11 cellular contexts compared by ENCODE assay signal in the genomic region with DNA sequence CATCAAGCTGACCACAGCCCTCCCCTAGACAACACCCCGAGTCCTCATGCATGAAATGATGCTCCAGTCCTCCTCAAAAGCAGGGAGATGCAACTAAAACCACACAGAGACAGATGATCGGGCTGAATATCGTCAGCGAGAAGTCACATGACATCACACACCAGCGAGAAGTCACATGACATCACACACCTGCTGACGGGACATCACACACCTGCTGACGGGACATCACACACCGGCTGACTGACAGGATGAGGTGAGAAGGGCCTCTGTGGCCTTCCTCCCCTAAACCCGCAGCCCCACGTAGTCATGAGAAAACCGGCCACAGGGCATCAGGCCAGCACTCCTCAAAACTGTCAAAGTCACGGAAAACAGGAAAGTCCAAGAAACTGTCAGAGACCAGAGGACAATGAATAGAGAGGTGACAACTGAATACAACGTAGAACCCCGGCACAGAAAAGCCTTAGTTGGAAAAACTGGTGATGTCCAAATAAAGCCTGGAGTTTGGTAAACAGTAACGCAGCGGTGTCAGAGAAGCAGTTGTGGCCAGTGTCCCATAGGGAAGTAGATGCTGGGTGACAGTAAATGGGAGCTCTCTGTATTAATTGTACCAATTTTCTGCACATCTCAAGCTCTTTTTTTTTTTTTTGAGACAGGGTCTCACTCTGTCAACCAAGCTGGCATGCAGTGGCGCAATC. TPM values are rescaled to one million over a fixed set of nuclear protein-coding genes. Genes with fewer than 3 reads are reported as not detected.
DNase-seq lines count a peak whose midpoint lies in the region; ATAC-seq, FAIRE-seq and TF ChIP-seq lines count a peak whose summit lies in the region.
"Had no signal": no experiment of that assay in that cellular context is flagged by ENCODE, and none has a peak within 500 bp of the region (broad histone marks: within the 10 kb centered on the region; RNA-seq: fewer than 3 reads in every experiment).

No MANE protein-coding gene starts in this region.

- no peak overlapping the region for H2AFZ ChIP-seq in H1 (ENCODE audit: low read length)

- ATAC-seq in stimulated activated naive CD8-positive, alpha-beta T cell treated with anti-CD3 and anti-CD28 coated beads, Interleukin-15, amount 100 ng/mL, for 72 hours = peak; percentile 59
- no peak for ATAC-seq in left colon

- H2BK120ac ChIP-seq in H1 (replicated peaks; ENCODE audit: low read depth, low read length) = no peak overlapping the region

- no peak overlapping the region for H3K4me2 ChIP-seq in H1 (ENCODE audit: insufficient read depth in 1 of 2, low read depth in 2 of 2, low read length in 2 of 2)

- H4K20me1 ChIP-seq in H1 (replicated peaks in 1 of 2; ENCODE audit: control insufficient read depth in 1 of 2, insufficient read depth in 2 of 2, low read length in 2 of 2) = peaks cover 0 to 28% of the 10 kb centered on the region in 2 experiments

- H4K5ac ChIP-seq in H1 (ENCODE audit: insufficient read length, low read depth, low read length) = no peak overlapping the region

- no peaks in the 10 kb centered on the region for H3K9me3 ChIP-seq in H1 (ENCODE audit: insufficient read depth in 2 of 2, low read depth in 1 of 2, low read length in 1 of 2)
- H3K9me3 ChIP-seq: SJSA1 had no signal

- peaks cover 59% of the 10 kb centered on the region for H3K4me1 Mint-ChIP-seq in activated CD4-positive, alpha-beta memory T cell treated with anti-CD3 and anti-CD28 coated beads, Interleukin-2, amount 10 ng/mL, durations not matched to agents 7 days and 5 days
- H3K4me1 Mint-ChIP-seq in stimulated activated naive CD8-positive, alpha-beta T cell treated with anti-CD3 and anti-CD28 coated beads, Interleukin-15, amount 100 ng/mL, for 72 hours = peaks cover 92% of the 10 kb centered on the region

- no peak overlapping the region; the same call in 1 of the 2 replicates for H3K18ac ChIP-seq in H1 (ENCODE audit: extremely low read depth, low read length)

- TF ChIP-seq CTCF in H1 (IDR thresholded peaks at IDR 0.05; ENCODE audit: control extremely low read depth in 1 of 3, insufficient read depth in 1 of 3, low read depth in 1 of 3, low read length in 3 of 3) = no peak

- no peak for TF ChIP-seq RAD21 in H1 (IDR thresholded peaks at IDR 0.05 in 1 of 2, conservative IDR thresholded peaks at IDR 0.05 in 1 of 2; ENCODE audit: low read depth in 2 of 2, low read length in 2 of 2)

- peaks cover 0 to 10% (median 0%) of the 10 kb centered on the region in 4 experiments; a peak in 2 of 8 replicates for H3K36me3 ChIP-seq in H1 (ENCODE audit: control insufficient read depth in 2 of 4, insufficient read depth in 4 of 4, low read length in 3 of 4)

- no peak for FAIRE-seq in H1 (lab: Jason Lieb, UNC)

- H2BK20ac ChIP-seq in H1 (ENCODE audit: low read length) = no peak overlapping the region

- no peak overlapping the region for H3K4me3 ChIP-seq in H1 (ENCODE audit: extremely low read depth in 1 of 4, insufficient read depth in 2 of 4, low read depth in 3 of 4, low read length in 4 of 4)
- H3K4me3 ChIP-seq: SJSA1 had no signal

- peaks cover 22% of the 10 kb centered on the region for H3K79me1 ChIP-seq in H1 (ENCODE audit: low read depth, low read length)

- H3K56ac ChIP-seq in H1 (replicated peaks; ENCODE audit: insufficient read length, low read depth, low read length) = no peak overlapping the region

- WGBS in H1 (ENCODE audit: extremely low coverage in 1 of 2, insufficient coverage in 1 of 2, insufficient read length in 1 of 2, insufficient replicate concordance in 2 of 2, low coverage in 1 of 2, low lambda C conversion rate in 2 of 2, missing lambda C conversion rate in 1 of 2), 2 experiments = 90% methylated on average over 17 of the region's 17 CpGs; no CpG with 5 or more reads in 1 of the 2 experiments

- H4K8ac ChIP-seq in H1 (ENCODE audit: extremely low read depth, insufficient read depth, low read length) = no peak overlapping the region

- H3K23ac ChIP-seq in H1 (ENCODE audit: insufficient read length) = no peak overlapping the region

- POLR2A ChIA-PET in activated CD4-positive, alpha-beta memory T cell treated with anti-CD3 and anti-CD28 coated beads, Interleukin-2, amount 10 ng/mL, durations not matched to agents 7 days and 5 days (lab: Charles Lee) = interaction anchor here (1.0 kb wide), 2 partner anchors 10 to 15 kb away, joined by 3 read pairs; a partner anchor contains a TSS
- POLR2A ChIA-PET in H1 (lab: Charles Lee; ENCODE audit: partially characterized antibody) = interaction anchor here (1.7 kb wide), 1 partner anchor 15 kb away, joined by 6 read pairs; a partner anchor contains a TSS

- H3K4me3 Mint-ChIP-seq in activated CD4-positive, alpha-beta memory T cell treated with anti-CD3 and anti-CD28 coated beads, Interleukin-2, amount 10 ng/mL, durations not matched to agents 7 days and 5 days = peak overlapping the region; percentile 24
- peak overlapping the region; percentile 42 to 44 for H3K4me3 Mint-ChIP-seq in stimulated activated naive CD8-positive, alpha-beta T cell treated with anti-CD3 and anti-CD28 coated beads, Interleukin-15, amount 100 ng/mL, for 72 hours
- H3K4me3 Mint-ChIP-seq: brain had no signal

- no peaks in the 10 kb centered on the region for H3K27me3 ChIP-seq in H1 (replicated peaks in 1 of 4; ENCODE audit: control insufficient read depth in 3 of 4, extremely low read depth in 1 of 4, insufficient read depth in 3 of 4, low read length in 3 of 4)
- H3K27me3 ChIP-seq: SJSA1 had no signal

- DNase-seq in activated T-cell treated with anti-CD3 and anti-CD28 coated beads for 1 hour (ENCODE audit: low read depth) (peak; percentile 27), activated T-cell treated with anti-CD3 and anti-CD28 coated beads for 4 hours (no peak), H1 (ENCODE audit: low read depth in 1 of 2, low spot score in 2 of 2) (no peak), pons (ENCODE audit: low spot score) (no peak), left colon (no peak), SKM-1 (lab: John Stamatoyannopoulos, UW; ENCODE audit: unreplicated experiment) (no peak)
- peak; percentile 48 for DNase-seq in activated CD4-positive, alpha-beta memory T cell treated with anti-CD3 and anti-CD28 coated beads, Interleukin-2, amount 10 ng/mL, durations not matched to agents 7 days and 5 days
- DNase-seq in stimulated activated naive CD8-positive, alpha-beta T cell treated with anti-CD3 and anti-CD28 coated beads, Interleukin-15, amount 100 ng/mL, for 72 hours = peak in 1 of 2 donors; percentile 54
- DNase-seq: NCI-H1694 had no signal

- no peak overlapping the region for H3K14ac ChIP-seq in H1 (ENCODE audit: insufficient read length)

- peak overlapping the region; percentile 76 for H3K27ac Mint-ChIP-seq in activated CD4-positive, alpha-beta memory T cell treated with anti-CD3 and anti-CD28 coated beads, Interleukin-2, amount 10 ng/mL, durations not matched to agents 7 days and 5 days
- H3K27ac Mint-ChIP-seq in stimulated activated naive CD8-positive, alpha-beta T cell treated with anti-CD3 and anti-CD28 coated beads, Interleukin-15, amount 100 ng/mL, for 72 hours = peak overlapping the region; percentile 15 to 29

- no peak for TF ChIP-seq EP300 in H1 (IDR thresholded peaks at IDR 0.05; ENCODE audit: borderline replicate concordance in 1 of 2, low read depth in 2 of 2, low read length in 2 of 2)

- H3K4me1 ChIP-seq in H1 (replicated peaks in 1 of 4; ENCODE audit: control insufficient read depth in 3 of 4, insufficient read depth in 4 of 4, low read length in 3 of 4) = peaks cover 3 to 9% (median 6%) of the 10 kb centered on the region in 4 experiments; a peak in 6 of 7 replicates
- H3K4me1 ChIP-seq: SJSA1 had no signal

- peaks cover 28 to 96% of the 10 kb centered on the region in 2 experiments for H3K79me2 ChIP-seq in H1 (ENCODE audit: control insufficient read depth in 1 of 2, insufficient read depth in 2 of 2, low read length in 2 of 2)

- H2AK5ac ChIP-seq in H1 (ENCODE audit: low read depth, low read length) = peak overlapping the region; percentile 17; the same call in 1 of the 2 replicates

- H3K27ac ChIP-seq in H1 (ENCODE audit: low read depth, low read length) = no peak overlapping the region
- H3K27ac ChIP-seq: SJSA1 had no signal

- no peaks in the 10 kb centered on the region for H3K9me3 Mint-ChIP-seq in activated CD4-positive, alpha-beta memory T cell treated with anti-CD3 and anti-CD28 coated beads, Interleukin-2, amount 10 ng/mL, durations not matched to agents 7 days and 5 days
- no peaks in the 10 kb centered on the region for H3K9me3 Mint-ChIP-seq in stimulated activated naive CD8-positive, alpha-beta T cell treated with anti-CD3 and anti-CD28 coated beads, Interleukin-15, amount 100 ng/mL, for 72 hours

- peak overlapping the region; percentile 68; the same call in 1 of the 2 replicates for H2BK12ac ChIP-seq in H1 (ENCODE audit: low read depth, low read length)

- H3K4ac ChIP-seq in H1 (replicated peaks; ENCODE audit: insufficient read length, low read depth, low read length) = no peak overlapping the region

- no peak overlapping the region; the same call in 1 of the 2 replicates for H2BK15ac ChIP-seq in H1 (ENCODE audit: low read length)

- no peak overlapping the region; a peak in 1 of 7 replicates for H3K9ac ChIP-seq in H1 (replicated peaks in 1 of 4; ENCODE audit: extremely low read depth in 1 of 4, low read depth in 3 of 4, low read length in 3 of 4)

- no peaks in the 10 kb centered on the region for H3K27me3 Mint-ChIP-seq in activated CD4-positive, alpha-beta memory T cell treated with anti-CD3 and anti-CD28 coated beads, Interleukin-2, amount 10 ng/mL, durations not matched to agents 7 days and 5 days
- H3K27me3 Mint-ChIP-seq in stimulated activated naive CD8-positive, alpha-beta T cell treated with anti-CD3 and anti-CD28 coated beads, Interleukin-15, amount 100 ng/mL, for 72 hours = no peaks in the 10 kb centered on the region
- H3K27me3 Mint-ChIP-seq: brain had no signal

- peaks cover 45% of the 10 kb centered on the region for H3K36me3 Mint-ChIP-seq in activated CD4-positive, alpha-beta memory T cell treated with anti-CD3 and anti-CD28 coated beads, Interleukin-2, amount 10 ng/mL, durations not matched to agents 7 days and 5 days (ENCODE audit: low read depth)

- no peak for TF ChIP-seq POLR2A in H1 (IDR thresholded peaks at IDR 0.05; ENCODE audit: control extremely low read depth in 1 of 2, low read depth in 2 of 2, low read length in 2 of 2)

- no peaks in the 10 kb centered on the region for H3K23me2 ChIP-seq in H1 (ENCODE audit: low read depth, low read length)

- peak overlapping the region; percentile 1 for H4K91ac ChIP-seq in H1 (replicated peaks; ENCODE audit: insufficient read length, low read length)

- H2BK5ac ChIP-seq in H1 (ENCODE audit: low read depth, low read length) = peak overlapping the region; percentile 39; the same call in 1 of the 2 replicates

- CTCF ChIA-PET in activated CD4-positive, alpha-beta memory T cell treated with anti-CD3 and anti-CD28 coated beads, Interleukin-2, amount 10 ng/mL, durations not matched to agents 7 days and 5 days (lab: Charles Lee) = interaction anchor here (1.7 kb wide), 1 partner anchor 13 kb away, joined by 3 read pairs; no protein-coding TSS in a partner anchor
- CTCF ChIA-PET in H1 (lab: Charles Lee; ENCODE audit: partially characterized antibody) = interaction anchor here (1.0 kb wide), 1 partner anchor 120 kb away, joined by 3 read pairs; no protein-coding TSS in a partner anchor

- intact Hi-C loops in left colon (cut with DNase I, micrococcal nuclease) = no loop called here

RNA-seq across cellular contexts. Expression of a gene that starts 14.3 kb away (rescaled TPM):
- 100 to 1,000 TPM; 149 to 157 TPM for total RNA-seq in activated CD4-positive, alpha-beta memory T cell treated with anti-CD3 and anti-CD28 coated beads, Interleukin-2, amount 10 ng/mL, durations not matched to agents 7 days and 5 days
- 160 and 165 TPM in 2 replicates for total RNA-seq in H1 (2021; fragmentation: NEBNext Ultra II Directional; extraction: Animal tissue kit (Norgen Biotek cat#: 25700))
- polyA plus RNA-seq in H1 (2011; rRNA removed) = 205 and 315 TPM in 2 replicates
- polyA plus RNA-seq in H1 (2011; cell fraction: cytosol; rRNA removed) = 150 TPM
- 185 TPM for polyA plus RNA-seq in H1 (2011; cell fraction: nucleus; rRNA removed)
- 80.9 to 155 TPM (median 121 TPM) in 4 replicates for polyA plus RNA-seq in H1 (2012, experiment 1 of 2)
- 82.5 TPM for polyA plus RNA-seq in H1 (2012, experiment 2 of 2)
- polyA plus RNA-seq in H1 (2013, experiment 1 of 2) = 77.3 TPM
- 80.0 TPM for polyA plus RNA-seq in H1 (2013, experiment 2 of 2)
- polyA minus RNA-seq in H1 (2011; rRNA and poly(A)+ RNA removed) = 140 and 174 TPM in 2 replicates
- 85.9 TPM for polyA minus RNA-seq in H1 (2011; cell fraction: cytosol; rRNA and poly(A)+ RNA removed)
- polyA minus RNA-seq in H1 (2011; cell fraction: nucleus; rRNA and poly(A)+ RNA removed) = 78.8 TPM
- total RNA-seq in left colon = 100 to 1,000 TPM; 171 to 240 TPM

Comparison
In these comparisons a context has a peak if more than half of its experiments do, and no peak if none do; other contexts are left out.
1. DNase-seq: peak in activated T-cell treated with anti-CD3 and anti-CD28 coated beads for 1 hour (single experiment) and activated CD4-positive, alpha-beta memory T cell treated with anti-CD3 and anti-CD28 coated beads, Interleukin-2, amount 10 ng/mL, durations not matched to agents 7 days and 5 days (single experiment); none in activated T-cell treated with anti-CD3 and anti-CD28 coated beads for 4 hours (single experiment), H1 (0 of 2), pons (single experiment), left colon (0 of 2) and SKM-1 (single experiment).